Comparison of ENCODE assay signal across 8 cellular contexts in the genomic region with DNA sequence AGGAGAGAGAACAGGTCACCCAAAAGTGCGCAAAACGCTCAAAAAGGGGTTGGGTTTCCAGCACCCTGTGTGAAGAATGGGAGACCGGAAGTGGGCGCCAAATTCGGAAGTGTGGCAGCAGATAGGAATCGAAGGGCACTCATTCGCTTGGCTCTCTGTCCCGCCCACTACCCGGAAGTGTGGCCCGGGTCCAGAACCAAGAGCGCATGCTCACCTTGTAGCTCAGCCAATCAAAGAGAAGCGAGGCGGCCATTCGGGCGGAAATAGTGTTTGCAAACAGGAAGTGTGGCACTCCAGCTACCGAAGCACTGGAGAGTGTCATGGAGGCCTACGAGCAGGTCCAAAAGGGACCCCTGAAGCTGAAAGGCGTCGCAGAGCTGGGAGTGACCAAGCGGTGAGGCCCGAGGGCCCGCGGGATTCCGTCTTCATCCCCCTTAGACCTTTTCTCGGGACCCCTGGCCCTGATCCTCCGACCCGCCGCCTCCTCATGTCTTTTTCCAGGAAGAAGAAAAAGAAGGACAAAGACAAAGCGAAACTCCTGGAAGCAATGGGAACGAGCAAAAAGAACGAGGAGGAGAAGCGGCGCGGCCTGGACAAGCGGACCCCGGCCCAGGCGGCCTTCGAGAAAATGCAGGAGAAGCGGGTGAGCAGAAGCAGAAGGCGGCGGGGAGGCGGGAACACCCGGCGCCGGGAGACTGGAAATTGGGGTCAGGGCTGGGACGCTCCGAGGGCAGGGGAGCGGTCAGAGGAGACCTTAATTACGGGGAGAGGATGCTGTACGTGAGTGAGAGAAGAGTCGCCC. TPM values are rescaled to one million over a fixed set of nuclear protein-coding genes. Genes with fewer than 3 reads are reported as not detected.
DNase-seq lines count a peak whose midpoint lies in the region; ATAC-seq, FAIRE-seq and TF ChIP-seq lines count a peak whose summit lies in the region.

A gene (plus strand): TSS at position 288 of the 802 bp plus-strand sequence. CDS start 33 bp downstream, at position 321.

- POLR2A ChIA-PET in BJ (lab: Charles Lee): interaction anchor here (0.5 to 1.5 kb wide), 4 partner anchors 63 to 131 kb away, joined by 3 to 11 read pairs (median 4); a partner anchor contains a TSS

- H3K36me3 ChIP-seq in BJ (ENCODE audit: control insufficient read depth, insufficient read depth, low read length): peaks cover 6% of the 10 kb centered on the region

- CTCF ChIA-PET in BJ (lab: Yijun Ruan, JAX): interaction anchor here (0.6 to 5.3 kb wide), 16 partner anchors 9 to 558 kb away, joined by 3 to 48 read pairs (median 3); a partner anchor contains a TSS

- H3K27me3 ChIP-seq in BJ (ENCODE audit: control insufficient read depth, insufficient read depth, low read length): no peaks in the 10 kb centered on the region

- peak; percentile 72 for FAIRE-seq in colon (lab: Jason Lieb, UNC)

- peak; percentile 96 for DNase-seq in BJ (ENCODE audit: low read depth)
- peak; percentile 97 for DNase-seq in GM19240 (ENCODE audit: insufficient read length, low spot score)
- peak; percentile 95 to 96 for DNase-seq in NCI-H526 (lab: John Stamatoyannopoulos, UW)
- peak; percentile 99 for DNase-seq in activated CD4-positive, alpha-beta T cell treated with anti-CD3 and anti-CD28 coated beads for 48 hours
- DNase-seq in kidney tubule cell (ENCODE audit: low spot score): peak; percentile 100
- peak; percentile 91 to 97 (median 96) for DNase-seq in stimulated activated CD4-positive, alpha-beta T cell treated with anti-CD3 and anti-CD28 coated beads, Interleukin-1b, Interleukin-23, amount 100 ng/mL, for 24 hours (ENCODE audit: low read depth in 4 of 4, low spot score in 1 of 4)

- ATAC-seq in HG03460 (IDR thresholded peaks at IDR 0.05; ENCODE audit: unreplicated experiment): peak; percentile 86

- H3K4me3 ChIP-seq in BJ (ENCODE audit: low read depth, low read length): peak within 1 kb of the TSS; percentile 55

- peak; percentile 25; the same call in 1 of the 2 replicates for TF ChIP-seq CTCF in BJ (IDR thresholded peaks at IDR 0.05; ENCODE audit: insufficient read depth, low read depth, low read length)

RNA-seq across cellular contexts. Expression of the gene that starts here (rescaled TPM):
- polyA plus RNA-seq in BJ (2011; rRNA removed): 140 and 156 TPM in 2 replicates
- polyA minus RNA-seq in BJ (2011; rRNA and poly(A)+ RNA removed): 25.6 and 39.8 TPM in 2 replicates

Comparison
In these comparisons a context has a peak if more than half of its experiments do, and no peak if none do; other contexts are left out.
1. Peak in every context shown above with its lines: DNase-seq, ATAC-seq and H3K4me3 ChIP-seq.